17 cellular contexts compared by ENCODE assay signal in the genomic region with DNA sequence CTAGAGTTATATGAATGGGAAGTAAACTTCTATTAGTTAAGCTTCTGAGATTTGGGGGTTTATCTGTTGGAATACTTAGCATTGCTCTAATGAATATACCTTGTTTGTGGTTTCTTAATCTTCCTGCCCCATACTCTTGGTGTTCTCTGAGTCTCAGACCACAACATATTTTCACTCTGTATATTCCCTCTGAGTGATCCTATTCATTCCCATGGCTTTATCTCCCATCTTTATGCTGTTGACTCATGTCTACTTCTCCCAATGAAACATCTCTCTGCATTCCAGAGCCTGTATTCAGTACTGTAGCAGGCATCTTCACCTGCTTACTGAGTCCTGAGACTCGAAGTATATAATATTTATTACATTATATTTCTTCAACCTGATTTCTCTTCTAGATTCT.
DNase-seq lines count a peak whose midpoint lies in the region; ATAC-seq lines count a peak whose summit lies in the region.
"Had no signal": no experiment of that assay in that cellular context is flagged by ENCODE, and none has a peak within 500 bp of the region (broad histone marks: within the 10 kb centered on the region; RNA-seq: fewer than 3 reads in every experiment).

No MANE protein-coding gene starts in this region.

- no peak overlapping the region for H2BK120ac ChIP-seq in trophoblast cell (ENCODE audit: insufficient read depth, low read length, poor library complexity)

- no peak overlapping the region for H4K8ac ChIP-seq in trophoblast cell (ENCODE audit: low read depth, low read length)

- no peak overlapping the region for H2AFZ ChIP-seq in trophoblast cell (ENCODE audit: insufficient read depth, low read length, poor library complexity)

- H2BK5ac ChIP-seq in trophoblast cell (ENCODE audit: low read depth, low read length, poor library complexity) = no peak overlapping the region

- H3K79me1 ChIP-seq in trophoblast cell (ENCODE audit: low read length) = no peaks in the 10 kb centered on the region

- H2BK12ac ChIP-seq in trophoblast cell (ENCODE audit: low read length) = no peak overlapping the region

- H3K4me3 ChIP-seq in trophoblast cell (ENCODE audit: low read depth, low read length) = no peak overlapping the region
- H3K4me3 ChIP-seq: A549, SK-N-MC had no signal

- H2AK5ac ChIP-seq in trophoblast cell (ENCODE audit: low read length) = no peak overlapping the region

- H4K91ac ChIP-seq in trophoblast cell (ENCODE audit: low read depth, low read length) = no peak overlapping the region

- H3K27ac ChIP-seq in trophoblast cell (ENCODE audit: low read depth, low read length) = no peak overlapping the region
- H3K27ac ChIP-seq: A549, SK-N-MC had no signal

- no peaks in the 10 kb centered on the region for H3K27me3 ChIP-seq in trophoblast cell (ENCODE audit: insufficient read depth, low read length)

- peak; percentile 30 for DNase-seq in Daoy (ENCODE audit: low read depth)
- peak; percentile 93 for DNase-seq in NCI-H226
- peak; percentile 28 for DNase-seq in astrocyte of the hippocampus (ENCODE audit: low read depth, low spot score)
- DNase-seq in trophoblast cell = peak; percentile 21 to 77
- DNase-seq in DMS 273 treated with DMSO at 0.1 percent for 48 hours (lab: John Stamatoyannopoulos, UW) = no peak
- no peak for DNase-seq in NCI-H1436 (lab: John Stamatoyannopoulos, UW)
- no peak for DNase-seq in NCI-H526 (lab: John Stamatoyannopoulos, UW)
- DNase-seq: Calu3; CD4-positive, alpha-beta T cell; IMR-90; NCI-H1092; NCI-H2081 treated with DMSO at 0.1 percent for 48 hours; NCI-H748 treated with DMSO at 0.1 percent for 48 hours; SHP77 had no signal

- no peak overlapping the region for H3K14ac ChIP-seq in trophoblast cell (ENCODE audit: low read length)

- H3K9me3 ChIP-seq in trophoblast cell (ENCODE audit: insufficient read depth, low read depth, low read length) = no peaks in the 10 kb centered on the region
- H3K9me3 ChIP-seq: A549 had no signal

- H3K4me1 ChIP-seq in trophoblast cell (ENCODE audit: control insufficient read depth in 1 of 2, insufficient read depth in 2 of 2, low read length in 2 of 2) = no peaks in the 10 kb centered on the region
- H3K4me1 ChIP-seq: A549 had no signal

- WGBS in trophoblast cell (ENCODE audit: extremely low coverage, insufficient coverage, insufficient read length) = no CpG with 5 or more reads among the region's 1 CpG

- H3K23ac ChIP-seq in trophoblast cell (ENCODE audit: low read length) = no peak overlapping the region

- H3K9ac ChIP-seq in trophoblast cell (ENCODE audit: low read length) = no peak overlapping the region

- no peak for ATAC-seq in HG03520 (IDR thresholded peaks at IDR 0.05; ENCODE audit: unreplicated experiment)
- ATAC-seq: A549 had no signal

- H3K18ac ChIP-seq in trophoblast cell (ENCODE audit: low read length) = no peak overlapping the region

- no peak overlapping the region for H3K4ac ChIP-seq in trophoblast cell (ENCODE audit: low read depth, low read length)

- no peak overlapping the region for H3K4me2 ChIP-seq in trophoblast cell (ENCODE audit: low read length)
- H3K4me2 ChIP-seq: A549 had no signal

- H3K36me3 ChIP-seq in trophoblast cell (ENCODE audit: control insufficient read depth in 1 of 2, insufficient read depth in 2 of 2, low read length in 2 of 2) = no peaks in the 10 kb centered on the region

- no peaks in the 10 kb centered on the region for H3K79me2 ChIP-seq in trophoblast cell (ENCODE audit: control insufficient read depth, insufficient read depth, low read length, poor library complexity)

- no peak overlapping the region for H4K12ac ChIP-seq in trophoblast cell (ENCODE audit: low read depth, low read length)

Comparison
In these comparisons a context has a peak if more than half of its experiments do, and no peak if none do; other contexts are left out.
1. DNase-seq: peak in Daoy (single experiment), NCI-H226 (single experiment), astrocyte of the hippocampus (single experiment) and trophoblast cell (2 of 2); none in DMS 273 treated with DMSO at 0.1 percent for 48 hours (single experiment), NCI-H1436 (single experiment) and NCI-H526 (0 of 2).